In the genomic region with DNA sequence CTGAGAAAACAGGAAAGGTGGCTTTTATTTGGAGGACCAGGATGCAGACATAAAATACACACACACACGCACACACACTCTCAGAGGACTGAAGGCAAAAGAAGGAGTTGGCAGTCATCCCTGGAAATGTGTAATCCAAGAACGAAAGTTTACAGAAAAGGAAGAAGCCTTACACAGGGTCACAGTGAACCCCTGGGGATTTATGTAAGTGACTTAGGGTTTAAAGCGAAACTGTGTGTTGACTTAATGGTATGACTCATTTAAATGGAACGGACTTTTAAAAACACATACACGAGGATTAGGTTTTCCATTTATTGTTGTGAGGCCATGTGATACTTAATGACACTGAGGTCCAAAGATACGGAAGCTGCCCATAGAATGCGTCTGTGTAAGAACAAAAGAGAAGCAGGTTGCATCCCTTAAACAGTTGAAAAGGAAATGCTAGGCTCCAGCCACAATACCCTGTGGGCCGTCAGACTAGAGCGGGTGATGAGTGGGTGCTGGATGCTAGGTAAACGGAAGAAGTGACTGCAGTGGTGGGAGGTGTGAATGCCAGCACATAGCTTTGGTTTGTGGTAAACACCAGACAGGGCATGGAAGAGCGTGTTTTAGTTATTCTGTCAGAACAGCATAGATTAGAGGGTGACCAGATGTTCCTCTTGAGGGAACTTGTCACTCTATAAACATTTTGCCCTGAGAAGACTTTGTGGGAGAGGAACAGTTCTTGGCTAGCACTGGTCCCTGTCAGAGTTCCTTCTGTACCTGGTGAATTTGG, we compare ENCODE assay signal across 1 cellular context.
TF ChIP-seq lines count a peak whose summit lies in the region.

No MANE protein-coding gene starts in this region.

TF ChIP-seq in IMR-90, 13 proteins besides CTCF, POLR2A, EP300 and RAD21 (continued from another document):
- TF ChIP-seq, protein P1, sequence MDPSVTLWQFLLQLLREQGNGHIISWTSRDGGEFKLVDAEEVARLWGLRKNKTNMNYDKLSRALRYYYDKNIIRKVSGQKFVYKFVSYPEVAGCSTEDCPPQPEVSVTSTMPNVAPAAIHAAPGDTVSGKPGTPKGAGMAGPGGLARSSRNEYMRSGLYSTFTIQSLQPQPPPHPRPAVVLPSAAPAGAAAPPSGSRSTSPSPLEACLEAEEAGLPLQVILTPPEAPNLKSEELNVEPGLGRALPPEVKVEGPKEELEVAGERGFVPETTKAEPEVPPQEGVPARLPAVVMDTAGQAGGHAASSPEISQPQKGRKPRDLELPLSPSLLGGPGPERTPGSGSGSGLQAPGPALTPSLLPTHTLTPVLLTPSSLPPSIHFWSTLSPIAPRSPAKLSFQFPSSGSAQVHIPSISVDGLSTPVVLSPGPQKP (IDR thresholded peaks at IDR 0.05; ENCODE audit: borderline replicate concordance, low read depth, low read length), result no peak
- TF ChIP-seq BHLHE40 (IDR thresholded peaks at IDR 0.05; ENCODE audit: low read depth, low read length), result peak; percentile 73
- peak; percentile 16; the same call in 1 of the 2 replicates for TF ChIP-seq MXI1 (IDR thresholded peaks at IDR 0.05; ENCODE audit: borderline replicate concordance, low read depth, low read length)
- peak; percentile 46; the same call in 1 of the 2 replicates for TF ChIP-seq USF2 (IDR thresholded peaks at IDR 0.05; ENCODE audit: low read depth, low read length)
TF ChIP-seq in IMR-90: peak in this region for 9.
